ENCODE assay signal across 7 cellular contexts in genomic region chr7:70872188-70872587, GRCh38.
"Had no signal": no experiment of that assay in that cellular context is flagged by ENCODE, and none has a peak within 500 bp of the region (broad histone marks: within the 10 kb centered on the region; RNA-seq: fewer than 3 reads in every experiment).

No MANE protein-coding gene starts in this region.

- H3K36me3 Mint-ChIP-seq: IgD-negative memory B cell had no signal

- H3K27ac ChIP-seq: HL-60, KMS-11 had no signal

- DNase-seq: IMR-90, KBM-7, KG1 had no signal

- H3K9ac ChIP-seq: KMS-11 had no signal

- FAIRE-seq: HTR-8/SVneo had no signal

- H3K4me3 Mint-ChIP-seq: IgD-negative memory B cell had no signal

- H3K4me1 Mint-ChIP-seq: IgD-negative memory B cell had no signal

- H3K27ac Mint-ChIP-seq: IgD-negative memory B cell had no signal

- H3K4me2 ChIP-seq: KMS-11 had no signal
